Comparison of ENCODE assay signal across 23 cellular contexts in the genomic region with DNA sequence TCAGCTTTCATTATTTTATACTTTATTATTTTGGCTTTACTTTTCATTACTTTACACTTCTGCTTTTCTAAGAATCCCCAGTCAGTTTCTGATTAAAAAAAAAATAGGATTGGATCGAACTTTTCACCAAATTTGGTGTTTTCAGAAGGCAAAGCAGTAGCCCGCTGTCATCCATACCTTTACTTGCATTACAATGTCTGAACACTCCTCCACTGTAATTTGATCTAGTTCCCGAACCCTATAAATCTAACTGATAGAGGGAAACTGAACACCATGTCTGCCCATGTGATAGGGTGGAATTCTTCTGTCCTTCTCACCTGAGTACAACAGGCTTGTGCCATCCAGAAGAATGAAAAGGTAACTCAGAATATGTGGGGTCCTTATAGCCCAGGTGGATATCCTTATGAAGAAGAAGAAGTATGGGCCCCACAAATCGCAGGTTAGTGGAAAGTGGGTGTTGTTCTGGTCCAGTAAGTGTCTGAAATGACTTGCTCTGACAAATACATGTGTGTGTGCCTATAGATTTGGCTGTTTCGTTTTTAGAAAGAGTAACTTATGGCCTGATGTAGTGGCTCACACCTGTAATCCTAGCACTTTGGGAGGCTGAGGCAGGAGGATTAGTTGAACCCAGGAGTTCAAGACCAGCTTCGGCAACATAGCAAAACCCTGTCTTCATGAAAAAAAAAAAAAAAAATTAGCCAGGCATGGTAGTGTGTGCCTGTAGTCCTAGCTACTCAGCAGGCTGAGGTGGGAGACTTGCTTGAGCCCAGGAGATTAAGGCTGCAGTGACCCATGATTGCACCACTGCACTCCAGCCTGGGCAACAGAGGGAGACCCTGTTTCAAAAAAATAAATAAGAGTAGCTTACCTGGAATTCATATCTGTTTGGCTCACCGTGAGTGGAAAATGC. TPM values are rescaled to one million over a fixed set of nuclear protein-coding genes. Genes with fewer than 3 reads are reported as not detected.
DNase-seq lines count a peak whose midpoint lies in the region; ATAC-seq, FAIRE-seq and TF ChIP-seq lines count a peak whose summit lies in the region.
"Had no signal": no experiment of that assay in that cellular context is flagged by ENCODE, and none has a peak within 500 bp of the region (broad histone marks: within the 10 kb centered on the region; RNA-seq: fewer than 3 reads in every experiment).

No MANE protein-coding gene starts in this region.

- no peaks in the 10 kb centered on the region for H4K20me1 ChIP-seq in GM12878 (ENCODE audit: control insufficient read depth, insufficient read depth)

- no peak for TF ChIP-seq EP300 in GM12878 (IDR thresholded peaks at IDR 0.05; ENCODE audit: borderline replicate concordance in 1 of 2, control insufficient read depth in 1 of 2, low read depth in 2 of 2, low read length in 2 of 2)

- no peak for TF ChIP-seq RAD21 in GM12878 (IDR thresholded peaks at IDR 0.05; ENCODE audit: insufficient read depth, low read depth, low read length)

- BruUV-seq in GM12878 (replicated peaks; lab: Mats Ljungman, UMichigan) = no TSS peak

- CTCF ChIA-PET in GM12878 (lab: Yijun Ruan, JAX) = no interaction called here

- no peaks in the 10 kb centered on the region for H3K36me3 ChIP-seq in GM12878 (ENCODE audit: control insufficient read depth in 2 of 2, insufficient read depth in 2 of 2, low read length in 1 of 2)
- H3K36me3 ChIP-seq: suprapubic skin, uterus had no signal

- H3K9me3 ChIP-seq in GM12878 (replicated peaks; ENCODE audit: control insufficient read depth, insufficient read depth, low read length) = no peaks in the 10 kb centered on the region; the same call in 2 of the 3 replicates
- H3K9me3 ChIP-seq: suprapubic skin, uterus had no signal

- H3K27me3 Mint-ChIP-seq in mesothelial cell of epicardium (ENCODE audit: low read depth) = no peaks in the 10 kb centered on the region
- H3K27me3 Mint-ChIP-seq: activated naive CD4-positive, alpha-beta T cell treated with anti-CD3 and anti-CD28 coated beads, Interleukin-2, amount 50 U/mL, for 24 hours had no signal

- 37% methylated on average over 7 of the region's 7 CpGs for WGBS in GM12878 (ENCODE audit: insufficient coverage, insufficient replicate concordance, low lambda C conversion rate, missing lambda C conversion rate)

- peaks cover 17% of the 10 kb centered on the region for H3K4me1 Mint-ChIP-seq in mesothelial cell of epicardium

- peaks cover 2% of the 10 kb centered on the region for H3K9me3 Mint-ChIP-seq in mesothelial cell of epicardium
- H3K9me3 Mint-ChIP-seq: activated naive CD4-positive, alpha-beta T cell treated with anti-CD3 and anti-CD28 coated beads, Interleukin-2, amount 50 U/mL, for 24 hours; nephron had no signal

- H3K9ac ChIP-seq in GM12878 (ENCODE audit: control insufficient read depth, insufficient read depth, low read length) = no peak overlapping the region

- no peaks in the 10 kb centered on the region for H3K27me3 ChIP-seq in GM12878 (replicated peaks in 1 of 2; ENCODE audit: control insufficient read depth in 2 of 2, insufficient read depth in 2 of 2, low read length in 1 of 2)
- H3K27me3 ChIP-seq: dorsolateral prefrontal cortex, suprapubic skin, uterus had no signal

- H3K4me3 ChIP-seq in GM12878 = no peak overlapping the region
- H3K4me3 ChIP-seq: dorsolateral prefrontal cortex, suprapubic skin, uterus had no signal

- no peak overlapping the region for H3K4me3 Mint-ChIP-seq in mesothelial cell of epicardium
- H3K4me3 Mint-ChIP-seq: activated naive CD4-positive, alpha-beta T cell treated with anti-CD3 and anti-CD28 coated beads, Interleukin-2, amount 50 U/mL, for 24 hours; activated T-cell treated with anti-CD3 and anti-CD28 coated beads, Interleukin-2, amount 50 U/mL, for 72 hours; nephron had no signal

- H3K4me2 ChIP-seq in GM12878 (ENCODE audit: control insufficient read depth, insufficient read depth) = no peak overlapping the region

- H3K27ac Mint-ChIP-seq in mesothelial cell of epicardium = peak overlapping the region; percentile 66
- H3K27ac Mint-ChIP-seq: activated naive CD4-positive, alpha-beta T cell treated with anti-CD3 and anti-CD28 coated beads, Interleukin-2, amount 50 U/mL, for 24 hours had no signal

- H3K79me2 ChIP-seq in GM12878 (ENCODE audit: control insufficient read depth, insufficient read depth, low read length) = no peaks in the 10 kb centered on the region

- POLR2A ChIA-PET in GM12878 (lab: Charles Lee) = no interaction called here

- intact Hi-C loops in GM12878 (cut with micrococcal nuclease; ENCODE audit: unreplicated experiment) = no loop called here

- DNase-seq in DMS153 treated with DMSO at 0.1 percent for 48 hours (lab: John Stamatoyannopoulos, UW; ENCODE audit: unreplicated experiment) (peak; percentile 2), DMS153 (lab: John Stamatoyannopoulos, UW) (no peak), NCI-H146 treated with DMSO at 0.1 percent for 48 hours (lab: John Stamatoyannopoulos, UW; ENCODE audit: unreplicated experiment) (peak; percentile 19), GM12878 (ENCODE audit: low read depth, low spot score) (no peak), mesothelial cell of epicardium (ENCODE audit: low spot score in 2 of 2, unreplicated experiment in 2 of 2) (no peak), germinal center (ENCODE audit: low spot score) (no peak), HuH-7 (ENCODE audit: low spot score) (no peak)
- DNase-seq: activated CD4-positive, CD25-positive, alpha-beta regulatory T cell treated with anti-CD3 and anti-CD28 coated beads, Interleukin-2, amount 50 U/mL, for 72 hours; activated T-cell treated with anti-CD3 and anti-CD28 coated beads, Interleukin-2, amount 50 U/mL, for 72 hours; AML-193; aorta; central memory CD4-positive, alpha-beta T cell; COR-L47; dorsolateral prefrontal cortex; hippocampal formation; KG1; midbrain; uterus had no signal

- no peak overlapping the region for H2AFZ ChIP-seq in GM12878 (ENCODE audit: control insufficient read depth, low read depth, low read length)

- ATAC-seq in GM12878 (peak; percentile 63), SK-N-SH treated with all-trans-retinoic acid at 6 μM for 48 hours (no peak)
- ATAC-seq: activated T-cell treated with anti-CD3 and anti-CD28 coated beads, Interleukin-2, amount 50 U/mL, for 72 hours had no signal

- RAD21 ChIA-PET in GM12878 (lab: Charles Lee; ENCODE audit: unreplicated experiment) = interaction anchor here (1.8 kb wide), 1 partner anchor 33 kb away, joined by 4 read pairs; no protein-coding TSS in a partner anchor

- no peak for FAIRE-seq in GM12878 (lab: Jason Lieb, UNC)

- in situ Hi-C loops in GM12878 (cut with MboI) = no loop called here

- TF ChIP-seq POLR2A in GM12878 (IDR thresholded peaks at IDR 0.05; ENCODE audit: low read depth, low read length) = no peak

- no peaks in the 10 kb centered on the region for H3K4me1 ChIP-seq in GM12878 (ENCODE audit: control insufficient read depth, insufficient read depth, low read length)
- H3K4me1 ChIP-seq: suprapubic skin, uterus had no signal

- TF ChIP-seq CTCF in GM12878 (IDR thresholded peaks at IDR 0.05 in 2 of 3, conservative IDR thresholded peaks at IDR 0.05 in 1 of 3; ENCODE audit: control insufficient read depth in 2 of 3, extremely low read depth in 1 of 3, insufficient read depth in 1 of 3, low read depth in 3 of 3, low read length in 3 of 3) (no peak), mesothelial cell of epicardium (IDR thresholded peaks at IDR 0.05; ENCODE audit: unreplicated experiment) (no peak)

- SMC1A ChIA-PET in GM12878 (lab: Charles Lee; ENCODE audit: uncharacterized antibody, unreplicated experiment) = no interaction called here

- H3K27ac ChIP-seq in GM12878 (ENCODE audit: control insufficient read depth, insufficient read depth) = no peak overlapping the region
- H3K27ac ChIP-seq: 22Rv1, dorsolateral prefrontal cortex, suprapubic skin, uterus had no signal

- no peaks in the 10 kb centered on the region for H3K36me3 Mint-ChIP-seq in mesothelial cell of epicardium

TF ChIP-seq in GM12878, 131 proteins besides CTCF, POLR2A, EP300 and RAD21 (continues in another document):
- TF ChIP-seq ESRRA (IDR thresholded peaks at IDR 0.05; ENCODE audit: low read length) = no peak

RNA-seq across cellular contexts. Expression of gene CDC14A, which starts 26.6 kb away (rescaled TPM):
- 61.9 and 72.4 TPM in 2 replicates for total RNA-seq in GM12878 (2013; cell fraction: nucleolus; rRNA removed)
- total RNA-seq in GM12878 (2014; rRNA removed) = 5.2 and 6.9 TPM in 2 replicates
- total RNA-seq in GM12878 (2014; rRNA removed; fragmentation: Illumina TruSeq; extraction: Trizol) = 5.9 and 7.0 TPM in 2 replicates
- 6.8 and 7.8 TPM in 2 replicates for total RNA-seq in GM12878 (2021)
- polyA plus RNA-seq in GM12878 (2011; ENCODE audit: low read depth) = 1.3 TPM
- 7.1 and 9.1 TPM in 2 replicates for polyA plus RNA-seq in GM12878 (2011; rRNA removed)
- polyA plus RNA-seq in GM12878 (2011; cell fraction: cytosol; rRNA removed) = 3.3 and 3.7 TPM in 2 replicates
- polyA plus RNA-seq in GM12878 (2011; cell fraction: nucleus; rRNA removed) = 10.7 and 12.9 TPM in 2 replicates
- 1.8 and 1.9 TPM in 2 replicates for polyA plus RNA-seq in GM12878 (2012)
- polyA plus RNA-seq in GM12878 (2014; fragmentation: Illumina TruSeq; extraction: Trizol) = 5.8 and 6.5 TPM in 2 replicates
- polyA plus RNA-seq in GM12878 (2014; fragmentation: Nextera tagmentation; extraction: Ambion mirVana) = 1 to 10 TPM; 1.5 to 1.9 TPM
- 3.5 and 3.9 TPM in 2 replicates for polyA plus RNA-seq in GM12878 (2014; rRNA removed)
- 1 to 10 TPM; 4.7 to 6.3 TPM for polyA plus RNA-seq in GM12878 (2016; fragmentation: Nextera tagmentation; extraction: Ambion mirVana)
- polyA minus RNA-seq in GM12878 (2011; rRNA and poly(A)+ RNA removed) = 16.2 TPM in 2 replicates
- polyA minus RNA-seq in GM12878 (2011; cell fraction: cytosol; rRNA and poly(A)+ RNA removed) = 2.9 and 4.2 TPM in 2 replicates
- polyA minus RNA-seq in GM12878 (2011; cell fraction: nucleus; rRNA and poly(A)+ RNA removed) = 24.3 and 39.7 TPM in 2 replicates
- total RNA-seq in mesothelial cell of epicardium = 19.5 to 21.4 TPM (median 20.1 TPM) in 3 replicates

RNA-seq across cellular contexts. Expression of gene RTCA, which starts 59.7 kb away (rescaled TPM):
- 47.0 and 52.6 TPM in 2 replicates for total RNA-seq in GM12878 (2013; cell fraction: nucleolus; rRNA removed)
- total RNA-seq in GM12878 (2014; rRNA removed) = 37.1 and 39.3 TPM in 2 replicates
- total RNA-seq in GM12878 (2014; rRNA removed; fragmentation: Illumina TruSeq; extraction: Trizol) = 31.3 and 34.5 TPM in 2 replicates
- total RNA-seq in GM12878 (2021) = 36.3 and 37.3 TPM in 2 replicates
- polyA plus RNA-seq in GM12878 (2011; ENCODE audit: low read depth) = 23.2 TPM
- polyA plus RNA-seq in GM12878 (2011; rRNA removed) = 46.5 and 71.3 TPM in 2 replicates
- 18.6 and 21.5 TPM in 2 replicates for polyA plus RNA-seq in GM12878 (2011; cell fraction: cytosol; rRNA removed)
- polyA plus RNA-seq in GM12878 (2011; cell fraction: nucleus; rRNA removed) = 26.3 and 27.4 TPM in 2 replicates
- polyA plus RNA-seq in GM12878 (2012) = 34.4 and 38.7 TPM in 2 replicates
- 29.2 and 41.4 TPM in 2 replicates for polyA plus RNA-seq in GM12878 (2014; fragmentation: Illumina TruSeq; extraction: Trizol)
- polyA plus RNA-seq in GM12878 (2014; fragmentation: Nextera tagmentation; extraction: Ambion mirVana) = 10 to 100 TPM; 10.3 to 23.6 TPM
- 37.4 and 37.8 TPM in 2 replicates for polyA plus RNA-seq in GM12878 (2014; rRNA removed)
- 10 to 100 TPM; 59.4 to 63.5 TPM for polyA plus RNA-seq in GM12878 (2016; fragmentation: Nextera tagmentation; extraction: Ambion mirVana)
- 20.1 and 31.5 TPM in 2 replicates for polyA minus RNA-seq in GM12878 (2011; rRNA and poly(A)+ RNA removed)
- 11.1 and 12.8 TPM in 2 replicates for polyA minus RNA-seq in GM12878 (2011; cell fraction: cytosol; rRNA and poly(A)+ RNA removed)
- 30.1 and 50.8 TPM in 2 replicates for polyA minus RNA-seq in GM12878 (2011; cell fraction: nucleus; rRNA and poly(A)+ RNA removed)
- 32.6 to 34.3 TPM (median 33.7 TPM) in 3 replicates for total RNA-seq in mesothelial cell of epicardium

Comparison
In these comparisons a context has a peak if more than half of its experiments do, and no peak if none do; other contexts are left out.
1. DNase-seq: peak in DMS153 treated with DMSO at 0.1 percent for 48 hours (single experiment) and NCI-H146 treated with DMSO at 0.1 percent for 48 hours (single experiment); none in DMS153 (single experiment), GM12878 (single experiment), mesothelial cell of epicardium (0 of 2), germinal center (single experiment) and HuH-7 (single experiment).